16 cellular contexts compared by ENCODE assay signal in the genomic region with DNA sequence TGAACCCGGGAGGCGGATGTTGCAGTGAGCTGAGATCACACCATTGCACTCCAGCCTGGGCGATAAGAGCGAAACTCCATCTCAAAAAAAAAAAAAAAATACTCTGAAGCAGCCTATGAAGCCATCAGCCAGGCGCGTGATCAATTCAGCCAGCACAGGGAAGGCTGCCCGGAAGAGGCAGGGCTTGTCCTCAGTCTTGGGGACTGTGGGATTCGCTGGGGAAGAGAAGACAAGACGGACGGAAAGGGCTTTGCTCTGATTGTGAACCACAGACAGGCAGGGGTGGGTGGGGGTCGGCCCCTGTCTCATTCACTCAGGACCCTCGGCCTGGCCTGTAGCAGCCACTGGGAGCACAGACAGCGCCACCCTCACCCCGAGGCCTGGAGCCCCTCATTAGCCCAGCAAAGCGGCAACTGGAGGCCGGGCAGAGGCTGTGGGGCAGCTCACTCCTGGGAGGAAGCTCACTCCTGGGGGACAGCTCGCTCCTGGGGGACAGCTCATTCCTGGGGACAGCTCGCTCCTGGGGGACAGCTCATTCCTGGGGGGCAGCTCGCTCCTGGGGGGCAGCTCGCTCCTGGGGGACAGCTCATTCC.
"Had no signal": no experiment of that assay in that cellular context is flagged by ENCODE, and none has a peak within 500 bp of the region (broad histone marks: within the 10 kb centered on the region; RNA-seq: fewer than 3 reads in every experiment).

No MANE protein-coding gene starts in this region.

- H3K4me3 ChIP-seq: left lung, psoas muscle, upper lobe of left lung had no signal

- H3K27ac ChIP-seq: left lung, psoas muscle, upper lobe of left lung had no signal

- H3K9me3 ChIP-seq: left lung, psoas muscle, upper lobe of left lung had no signal

- ATAC-seq: esophagus mucosa; left lung; psoas muscle; stimulated activated naive CD8-positive, alpha-beta T cell treated with anti-CD3 and anti-CD28 coated beads, Interleukin-15, Interleukin-2, amounts not matched to agents 100 U/mL and 50 U/mL, for 24 hours had no signal

- H3K27ac Mint-ChIP-seq: activated T-helper 2 cell treated with anti-CD3 and anti-CD28 coated beads, Interferon-gamma antibody, Interleukin-2, Interleukin-4, amounts not matched to agents 10 μg/mL and 5 μg/mL and 100 μg/mL, durations not matched to agents 14 hours and 24 hours and 36 hours; T-helper 1 cell treated with Interleukin-12 subunit alpha and Interleukin-12 subunit beta and Interleukin-4 antibody, amounts not matched to agents 30 μg/mL and 1 μg/mL, for 36 hours had no signal

- H3K36me3 ChIP-seq: left lung, upper lobe of left lung had no signal

- DNase-seq: activated CD4-positive, alpha-beta T cell treated with anti-CD3 and anti-CD28 coated beads, Interleukin-2, amount 50 U/mL, for 1 hour; activated CD4-positive, CD25-positive, alpha-beta regulatory T cell; activated naive CD4-positive, alpha-beta T cell treated with anti-CD3 and anti-CD28 coated beads, Interleukin-2, amount 50 U/mL, for 16 hours; activated T-cell treated with anti-CD3 and anti-CD28 coated beads for 4 hours; dermis blood vessel endothelial cell; foreskin fibroblast; left lung; occipital lobe; stimulated activated CD4-positive, alpha-beta T cell treated with anti-CD3 and anti-CD28 coated beads, Interleukin-2, amount 100 ng/mL, for 48 hours; stimulated activated naive CD8-positive, alpha-beta T cell treated with anti-CD3 and anti-CD28 coated beads, Interleukin-15, Interleukin-2, amounts not matched to agents 100 U/mL and 50 U/mL, for 24 hours; upper lobe of left lung had no signal

- H3K9me3 Mint-ChIP-seq: activated T-helper 2 cell treated with anti-CD3 and anti-CD28 coated beads, Interferon-gamma antibody, Interleukin-2, Interleukin-4, amounts not matched to agents 10 μg/mL and 5 μg/mL and 100 μg/mL, durations not matched to agents 14 hours and 24 hours and 36 hours had no signal

- FAIRE-seq: TTC549 had no signal

- H3K4me1 ChIP-seq: left lung, psoas muscle had no signal

- H3K27me3 ChIP-seq: left lung, upper lobe of left lung had no signal

- H3K4me3 Mint-ChIP-seq: T-helper 1 cell treated with Interleukin-12 subunit alpha and Interleukin-12 subunit beta and Interleukin-4 antibody, amounts not matched to agents 30 μg/mL and 1 μg/mL, for 36 hours had no signal
